In the genomic region with DNA sequence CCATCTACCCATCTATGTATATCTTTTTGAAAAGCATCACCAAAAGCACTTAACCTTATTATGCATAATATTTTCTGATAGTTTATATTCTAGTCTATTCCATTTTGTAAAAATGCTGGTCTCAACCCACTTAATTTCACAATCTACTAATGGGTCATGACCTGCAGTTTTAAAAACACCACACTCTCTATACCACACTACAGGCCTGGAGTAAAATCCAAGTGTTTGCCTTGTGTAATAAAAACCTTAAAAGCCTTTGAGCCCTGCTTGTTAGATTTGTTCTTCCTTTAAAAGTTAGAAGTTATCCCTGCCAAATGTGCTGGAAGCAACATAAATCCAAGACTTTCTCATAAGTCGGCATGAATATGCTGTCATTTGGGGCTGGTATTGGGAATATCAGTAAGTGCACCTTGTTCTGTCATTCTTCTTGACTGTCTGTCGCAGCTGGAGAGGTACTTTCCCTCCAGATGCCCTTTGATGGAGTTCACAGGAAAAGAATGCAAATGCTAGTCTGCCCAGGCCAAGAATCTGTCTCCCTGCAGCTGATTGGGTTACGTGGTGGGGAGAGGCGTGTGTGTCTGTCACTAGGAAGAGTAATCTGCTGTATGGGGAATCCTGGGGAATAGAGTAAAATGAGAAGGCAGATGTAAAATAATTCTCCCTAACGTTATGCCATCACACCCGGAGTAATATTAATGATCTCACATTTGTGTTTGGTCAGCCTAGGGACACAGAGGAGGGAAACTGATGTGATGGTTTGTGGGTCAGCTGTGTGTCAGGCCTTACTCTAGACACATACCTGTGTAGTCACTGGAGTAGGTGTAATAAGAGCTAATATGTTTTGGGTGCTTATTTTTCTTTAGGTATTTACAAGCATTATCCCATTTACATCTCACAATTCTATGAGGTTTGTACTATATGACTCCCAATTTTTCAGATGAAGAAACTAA, we compare ENCODE assay signal across 1 cellular context.
TF ChIP-seq lines count a peak whose summit lies in the region.

No MANE protein-coding gene starts in this region.

TF ChIP-seq in IMR-90, 13 proteins besides CTCF, POLR2A, EP300 and RAD21 (continued from another document):
- TF ChIP-seq, protein P1, sequence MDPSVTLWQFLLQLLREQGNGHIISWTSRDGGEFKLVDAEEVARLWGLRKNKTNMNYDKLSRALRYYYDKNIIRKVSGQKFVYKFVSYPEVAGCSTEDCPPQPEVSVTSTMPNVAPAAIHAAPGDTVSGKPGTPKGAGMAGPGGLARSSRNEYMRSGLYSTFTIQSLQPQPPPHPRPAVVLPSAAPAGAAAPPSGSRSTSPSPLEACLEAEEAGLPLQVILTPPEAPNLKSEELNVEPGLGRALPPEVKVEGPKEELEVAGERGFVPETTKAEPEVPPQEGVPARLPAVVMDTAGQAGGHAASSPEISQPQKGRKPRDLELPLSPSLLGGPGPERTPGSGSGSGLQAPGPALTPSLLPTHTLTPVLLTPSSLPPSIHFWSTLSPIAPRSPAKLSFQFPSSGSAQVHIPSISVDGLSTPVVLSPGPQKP (IDR thresholded peaks at IDR 0.05; ENCODE audit: borderline replicate concordance, low read depth, low read length), result no peak
- TF ChIP-seq USF2 (IDR thresholded peaks at IDR 0.05; ENCODE audit: low read depth, low read length) (no peak), MXI1 (IDR thresholded peaks at IDR 0.05; ENCODE audit: borderline replicate concordance, low read depth, low read length) (no peak), RCOR1 (IDR thresholded peaks at IDR 0.05; ENCODE audit: insufficient replicate concordance, low read length) (no peak)
